In the genomic region with DNA sequence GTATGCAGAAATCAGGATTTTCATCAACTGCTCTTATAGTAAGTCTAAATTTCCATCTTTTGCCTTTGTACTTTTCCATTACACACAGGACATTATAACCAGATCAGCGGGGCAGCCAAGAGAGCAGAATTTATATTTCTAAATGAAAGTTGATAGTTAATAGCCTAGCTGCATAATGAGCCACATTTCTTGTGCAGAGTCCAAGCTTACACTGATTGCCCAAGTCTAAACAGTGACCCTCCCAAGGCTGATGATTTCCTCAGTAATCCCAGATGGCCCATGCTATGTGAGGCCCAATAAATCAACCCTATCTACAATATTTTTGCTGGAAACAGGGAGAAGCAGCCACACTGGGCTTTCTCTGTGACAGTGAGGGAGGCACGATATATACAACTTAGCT, we compare ENCODE assay signal across 12 cellular contexts.
DNase-seq lines count a peak whose midpoint lies in the region; ATAC-seq and TF ChIP-seq lines count a peak whose summit lies in the region.
"Had no signal": no experiment of that assay in that cellular context is flagged by ENCODE, and none has a peak within 500 bp of the region (broad histone marks: within the 10 kb centered on the region; RNA-seq: fewer than 3 reads in every experiment).

No MANE protein-coding gene starts in this region.

- H3K4me1 ChIP-seq in right atrium auricular region (peaks cover 0 to 26% of the 10 kb centered on the region in 2 donors), muscle layer of duodenum (ENCODE audit: control insufficient read depth in 1 of 2, insufficient read depth in 2 of 2, low read length in 2 of 2) (peaks cover 0 to 16% of the 10 kb centered on the region in 2 donors), aorta (ENCODE audit: control insufficient read depth in 1 of 2, insufficient read depth in 2 of 2, low read length in 2 of 2) (peaks cover 0 to 3% of the 10 kb centered on the region in 2 donors)

- H3K27ac ChIP-seq in right atrium auricular region (peak overlapping the region in 1 of 2 donors; percentile 9), muscle layer of duodenum (ENCODE audit: low read length) (peak overlapping the region; percentile 10), aorta (ENCODE audit: low read depth in 1 of 2, low read length in 2 of 2) (no peak overlapping the region)

- WGBS in aorta, 2 donors: 53% methylated on average over 2 of the region's 2 CpGs

- H3K9me3 ChIP-seq in right atrium auricular region (no peaks in the 10 kb centered on the region), muscle layer of duodenum (ENCODE audit: control insufficient read depth in 1 of 2, low read length in 2 of 2) (peaks cover 0 to 2% of the 10 kb centered on the region in 2 donors), aorta (ENCODE audit: control insufficient read depth, low read length) (no peaks in the 10 kb centered on the region)

- no peak for TF ChIP-seq CTCF in right atrium auricular region (IDR thresholded peaks at IDR 0.05)

- DNase-seq in Right ventricle myocardium superior (no peak), right atrium auricular region (ENCODE audit: low spot score) (no peak), fibroblast of peridontal ligament (ENCODE audit: extremely low read depth) (peak; percentile 97), aorta (no peak), NCI-H526 treated with DMSO at 0.1 percent for 48 hours (lab: John Stamatoyannopoulos, UW) (no peak), occipital lobe (lab: John Stamatoyannopoulos, UW) (no peak), NCI-H146 (lab: John Stamatoyannopoulos, UW) (no peak)
- DNase-seq: activated naive CD8-positive, alpha-beta T cell treated with anti-CD3 and anti-CD28 coated beads, Interleukin-2, amount 10 ng/mL, durations not matched to agents 7 days and 5 days; kidney glomerular epithelial cell; naive thymus-derived CD4-positive, alpha-beta T cell; stimulated activated naive CD8-positive, alpha-beta T cell treated with anti-CD3 and anti-CD28 coated beads, Interleukin-15, amount 100 ng/mL, for 72 hours had no signal

- H3K4me3 ChIP-seq in right atrium auricular region (no peak overlapping the region), muscle layer of duodenum (ENCODE audit: low read depth in 1 of 2, low read length in 2 of 2) (no peak overlapping the region), aorta (ENCODE audit: low read length in 2 of 2) (no peak overlapping the region)

- H3K27me3 ChIP-seq in right atrium auricular region: no peaks in the 10 kb centered on the region
- no peaks in the 10 kb centered on the region for H3K27me3 ChIP-seq in muscle layer of duodenum (ENCODE audit: low read depth, low read length)
- no peaks in the 10 kb centered on the region for H3K27me3 ChIP-seq in aorta (ENCODE audit: control insufficient read depth in 1 of 2, insufficient read depth in 2 of 2, low read length in 1 of 2)

- H3K36me3 ChIP-seq in right atrium auricular region (no peaks in the 10 kb centered on the region), muscle layer of duodenum (ENCODE audit: control insufficient read depth in 1 of 2, insufficient read depth in 2 of 2, low read length in 2 of 2) (no peaks in the 10 kb centered on the region), aorta (ENCODE audit: control insufficient read depth in 1 of 2, insufficient read depth in 2 of 2, low read length in 1 of 2) (no peaks in the 10 kb centered on the region)

- ATAC-seq in Right ventricle myocardium superior (ENCODE audit: poor library complexity): peak; percentile 88
- ATAC-seq in aorta (ENCODE audit: low FRiP score): peak; percentile 81
- ATAC-seq: naive thymus-derived CD4-positive, alpha-beta T cell; stimulated activated naive CD8-positive, alpha-beta T cell treated with anti-CD3 and anti-CD28 coated beads, Interleukin-15, amount 100 ng/mL, for 72 hours had no signal

- intact Hi-C loops in Right ventricle myocardium superior (cut with DNase I): no loop called here
- intact Hi-C loops in aorta (cut with DNase I): no loop called here
